In the genomic region with DNA sequence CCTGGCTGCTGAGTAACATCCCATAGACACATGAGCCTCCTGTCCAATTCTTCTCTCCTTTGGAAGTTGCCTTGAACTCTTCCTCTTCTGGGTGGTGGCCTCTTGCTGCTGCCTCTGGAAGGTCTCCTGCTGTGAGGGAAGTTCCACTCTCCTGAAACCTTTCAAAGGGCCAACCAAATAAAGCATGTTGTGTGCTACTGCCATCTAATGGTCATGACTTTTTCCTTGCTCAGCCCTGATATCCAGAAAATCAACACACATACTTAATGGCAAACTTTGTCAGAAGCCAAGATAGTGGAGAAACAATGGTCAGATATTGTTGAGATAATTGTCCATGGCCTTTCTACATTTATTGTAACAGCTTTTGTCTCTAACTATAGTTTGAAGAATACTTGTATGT, we compare ENCODE assay signal across 8 cellular contexts. TPM values are rescaled to one million over a fixed set of nuclear protein-coding genes. Genes with fewer than 3 reads are reported as not detected.
DNase-seq lines count a peak whose midpoint lies in the region; ATAC-seq, FAIRE-seq and TF ChIP-seq lines count a peak whose summit lies in the region.
"Had no signal": no experiment of that assay in that cellular context is flagged by ENCODE, and none has a peak within 500 bp of the region (broad histone marks: within the 10 kb centered on the region; RNA-seq: fewer than 3 reads in every experiment).

No MANE protein-coding gene starts in this region.

- no peak for FAIRE-seq in bronchial epithelial cell (lab: Jason Lieb, UNC)
- no peak for FAIRE-seq in pancreas (lab: Jason Lieb, UNC)

- H3K4me3 ChIP-seq in GM12864 (ENCODE audit: low read depth, low read length) (no peak overlapping the region), Karpas-422 (ENCODE audit: low read length) (no peak overlapping the region), bronchial epithelial cell (ENCODE audit: low read depth, low read length) (no peak overlapping the region), pancreas (no peak overlapping the region), coronary artery (no peak overlapping the region)

- no peak overlapping the region for H3K4me2 ChIP-seq in Karpas-422 (ENCODE audit: low read depth, low read length, poor library complexity, severe bottlenecking)

- no peaks in the 10 kb centered on the region for H4K20me1 ChIP-seq in Karpas-422 (ENCODE audit: insufficient read depth, low read depth, low read length)

- no peaks in the 10 kb centered on the region for H3K4me1 ChIP-seq in Karpas-422 (ENCODE audit: low read length)
- H3K4me1 ChIP-seq in pancreas: no peaks in the 10 kb centered on the region

- no peaks in the 10 kb centered on the region for H3K27me3 ChIP-seq in Karpas-422 (ENCODE audit: low read length)
- H3K27me3 ChIP-seq in bronchial epithelial cell (ENCODE audit: control insufficient read depth, insufficient read depth, low read length): no peaks in the 10 kb centered on the region
- H3K27me3 ChIP-seq in pancreas: peaks cover 0 to 4% (median 0%) of the 10 kb centered on the region in 4 donors

- H3K36me3 ChIP-seq in Karpas-422 (ENCODE audit: insufficient read depth, low read length) (no peaks in the 10 kb centered on the region), bronchial epithelial cell (ENCODE audit: control insufficient read depth, insufficient read depth, low read length) (no peaks in the 10 kb centered on the region), pancreas (no peaks in the 10 kb centered on the region)

- H3K9me2 ChIP-seq in Karpas-422 (replicated peaks; ENCODE audit: insufficient read depth, low read length): no peaks in the 10 kb centered on the region

- TF ChIP-seq CTCF in GM12864 (IDR thresholded peaks at IDR 0.05; ENCODE audit: low read depth, low read length, missing control alignments) (peak; percentile 22), bronchial epithelial cell (IDR thresholded peaks at IDR 0.05; ENCODE audit: insufficient read depth, low read length, severe bottlenecking) (peak; percentile 43), pancreas (IDR thresholded peaks at IDR 0.05) (peak in 2 of 4 donors; percentile 10 to 20), coronary artery (IDR thresholded peaks at IDR 0.05) (no peak)

- intact Hi-C loops in pancreas (cut with DNase I): loop anchor here in 1 of 3 donors (10.0 kb wide), 1 partner anchor 345 kb away; no protein-coding TSS in a partner anchor

- H3K79me2 ChIP-seq in Karpas-422 (ENCODE audit: low read length): no peaks in the 10 kb centered on the region

- H3K9me3 ChIP-seq in Karpas-422 (ENCODE audit: low read length) (no peaks in the 10 kb centered on the region), pancreas (no peaks in the 10 kb centered on the region)

- no peak overlapping the region for H3K27ac ChIP-seq in Karpas-422 (ENCODE audit: low read length)
- H3K27ac ChIP-seq in pancreas: no peak overlapping the region
- no peak overlapping the region for H3K27ac ChIP-seq in coronary artery

- no peak overlapping the region for H2AFZ ChIP-seq in Karpas-422 (ENCODE audit: low read length)

- ATAC-seq in pancreas (peak in 3 of 4 donors; percentile 66 to 76 (median 76)), HG02938 (IDR thresholded peaks at IDR 0.05; ENCODE audit: unreplicated experiment) (no peak)

- DNase-seq in GM12864 (ENCODE audit: low read depth): no peak
- peak; percentile 70 for DNase-seq in Karpas-422
- DNase-seq in bronchial epithelial cell (ENCODE audit: low read depth): peak; percentile 37
- DNase-seq in pancreas: no peak
- no peak for DNase-seq in UCSD-AML1 (lab: John Stamatoyannopoulos, UW; ENCODE audit: unreplicated experiment)
- DNase-seq in coronary artery (ENCODE audit: low spot score): no peak
- DNase-seq: hippocampal formation had no signal

- no peak overlapping the region for H3K9ac ChIP-seq in Karpas-422 (ENCODE audit: low read length)

RNA-seq across cellular contexts. Expression of a gene that starts 19.1 kb away (rescaled TPM):
- 6.3 and 10.6 TPM in 2 replicates for total RNA-seq in Karpas-422 (2014; rRNA removed; shearing (Covaris generic); ENCODE audit: low replicate concordance)
- total RNA-seq in bronchial epithelial cell: 7.7 and 8.4 TPM in 2 replicates
- 1 to 10 TPM; 2.9 to 3.7 (median 3.2) TPM for total RNA-seq in pancreas
- polyA plus RNA-seq in pancreas: 1 to 10 TPM in 1 of 2 donors, under 1 TPM in 1; 0.57 to 1.3 TPM

Comparison
In these comparisons a context has a peak if more than half of its experiments do, and no peak if none do; other contexts are left out.
1. DNase-seq: peak in Karpas-422 (single experiment) and bronchial epithelial cell (single experiment); none in GM12864 (single experiment), pancreas (0 of 6), UCSD-AML1 (single experiment) and coronary artery (single experiment).